8 cellular contexts compared by ENCODE assay signal in genomic region chr2:97662386-97662894, GRCh38. TPM values are rescaled to one million over a fixed set of nuclear protein-coding genes. Genes with fewer than 3 reads are reported as not detected.
A peak's percentile ranks its signal among the peaks of the same experiment; 100 is the strongest.
DNase-seq lines count a peak whose midpoint lies in the region; ATAC-seq and TF ChIP-seq lines count a peak whose summit lies in the region.

No MANE protein-coding gene starts in this region.

- ATAC-seq in SK-N-SH treated with all-trans-retinoic acid at 6 μM for 48 hours: no peak
- ATAC-seq in WTC11: no peak
- ATAC-seq in stimulated activated naive CD8-positive, alpha-beta T cell treated with anti-CD3 and anti-CD28 coated beads, Interleukin-15, amount 100 ng/mL, for 72 hours: no peak
- no peak for ATAC-seq in GM19035 (IDR thresholded peaks at IDR 0.05; ENCODE audit: unreplicated experiment)
- no peak for ATAC-seq in GM21515 (IDR thresholded peaks at IDR 0.05; ENCODE audit: unreplicated experiment)

- POLR2A ChIA-PET in SK-N-SH (lab: Yijun Ruan, JAX) (interaction anchor here (1.8 to 2.6 kb wide), 2 partner anchors 10 to 17 kb away, joined by 7 to 8 read pairs; partner anchors contain the start of gene COX5B), WTC11 (lab: Charles Lee) (interaction anchor here (0.7 to 2.7 kb wide), 4 partner anchors 11 to 17 kb away, joined by 3 to 23 read pairs (median 8); partner anchors contain the start of gene COX5B)

- peak overlapping the region; percentile 97 for H3K4me2 ChIP-seq in SK-N-SH

- H3K4me1 Mint-ChIP-seq in WTC11: peaks cover 26% of the 10 kb centered on the region
- H3K4me1 Mint-ChIP-seq in stimulated activated naive CD8-positive, alpha-beta T cell treated with anti-CD3 and anti-CD28 coated beads, Interleukin-15, amount 100 ng/mL, for 72 hours: peaks cover 39% of the 10 kb centered on the region

- 57% methylated on average over 12 of the region's 12 CpGs for WGBS in SK-N-SH (ENCODE audit: low lambda C conversion rate)

- peaks cover 15% of the 10 kb centered on the region for H3F3A ChIP-seq in SK-N-SH (replicated peaks; ENCODE audit: insufficient read depth)

- DNase-seq in SK-N-SH (no peak), WTC11 (ENCODE audit: low spot score) (no peak), NCI-H1048 (lab: John Stamatoyannopoulos, UW) (no peak)
- no peak for DNase-seq in stimulated activated naive CD8-positive, alpha-beta T cell treated with anti-CD3 and anti-CD28 coated beads, Interleukin-15, amount 100 ng/mL, for 72 hours

- CTCF ChIA-PET in SK-N-SH (lab: Yijun Ruan, JAX) (interaction anchor here (0.7 to 8.6 kb wide), 7 partner anchors 11 to 72 kb away, joined by 3 to 88 read pairs (median 6); partner anchors contain the start of genes ANKRD36B and COX5B), WTC11 (lab: Charles Lee) (interaction anchor here (0.9 to 5.0 kb wide), 6 partner anchors 12 to 86 kb away, joined by 6 to 99 read pairs (median 16); partner anchors contain the start of gene COX5B)

- no peaks in the 10 kb centered on the region for H3K9me3 ChIP-seq in SK-N-SH

- TF ChIP-seq RAD21 in SK-N-SH (IDR thresholded peaks at IDR 0.05; ENCODE audit: low read length): no peak

- H3K9me3 Mint-ChIP-seq in WTC11: no peaks in the 10 kb centered on the region
- H3K9me3 Mint-ChIP-seq in stimulated activated naive CD8-positive, alpha-beta T cell treated with anti-CD3 and anti-CD28 coated beads, Interleukin-15, amount 100 ng/mL, for 72 hours: no peaks in the 10 kb centered on the region

- peaks cover 3 to 24% of the 10 kb centered on the region in 2 experiments for H3K36me3 ChIP-seq in SK-N-SH (replicated peaks in 1 of 2; ENCODE audit: control insufficient read depth in 1 of 2, insufficient read depth in 2 of 2, low read length in 1 of 2)

- peak overlapping the region; percentile 93 for H3K4me3 Mint-ChIP-seq in WTC11
- peak overlapping the region; percentile 90 to 93 for H3K4me3 Mint-ChIP-seq in stimulated activated naive CD8-positive, alpha-beta T cell treated with anti-CD3 and anti-CD28 coated beads, Interleukin-15, amount 100 ng/mL, for 72 hours

- H3K9me2 ChIP-seq in SK-N-SH: no peaks in the 10 kb centered on the region

- no peak overlapping the region for H2AFZ ChIP-seq in SK-N-SH (ENCODE audit: low read depth)

- peak overlapping the region; percentile 88; the same call in 1 of the 2 replicates for H3K9ac ChIP-seq in SK-N-SH

- H3K36me3 Mint-ChIP-seq in WTC11: peaks cover 16% of the 10 kb centered on the region

- H3K79me2 ChIP-seq in SK-N-SH (ENCODE audit: insufficient read depth): peaks cover 31% of the 10 kb centered on the region

- no peak for TF ChIP-seq CTCF in SK-N-SH (IDR thresholded peaks at IDR 0.05)
- TF ChIP-seq CTCF in WTC11 (IDR thresholded peaks at IDR 0.05): no peak

- 0 out of 2 replicates have a peak, but pooled peaks cover 7% of the 10 kb centered on the region for H4K20me1 ChIP-seq in SK-N-SH (ENCODE audit: insufficient read depth)

- no peak for TF ChIP-seq EP300 in SK-N-SH (IDR thresholded peaks at IDR 0.05; ENCODE audit: borderline replicate concordance in 1 of 2, low read depth in 1 of 2, low read length in 1 of 2)

- H3K4me3 ChIP-seq in SK-N-SH (ENCODE audit: low read depth in 2 of 2, low read length in 1 of 2): peak overlapping the region; percentile 71 to 81
- H3K4me3 ChIP-seq in iPS-11a (ENCODE audit: low read depth, low read length): peak overlapping the region; percentile 84

- H3K27ac Mint-ChIP-seq in WTC11: peak overlapping the region; percentile 95
- H3K27ac Mint-ChIP-seq in stimulated activated naive CD8-positive, alpha-beta T cell treated with anti-CD3 and anti-CD28 coated beads, Interleukin-15, amount 100 ng/mL, for 72 hours: peak overlapping the region; percentile 97 to 99

- peaks cover 15% of the 10 kb centered on the region in 2 experiments; a peak in 3 of 4 replicates for H3K4me1 ChIP-seq in SK-N-SH (ENCODE audit: control insufficient read depth in 1 of 2, insufficient read depth in 2 of 2, low read depth in 1 of 2, low read length in 1 of 2)

- H3K27me3 ChIP-seq in SK-N-SH (ENCODE audit: insufficient read depth): no peaks in the 10 kb centered on the region

- peak overlapping the region; percentile 90 to 91 for H3K27ac ChIP-seq in SK-N-SH (ENCODE audit: low read depth in 2 of 2, low read length in 1 of 2)

- H3K27me3 Mint-ChIP-seq in WTC11 (ENCODE audit: low read depth): no peaks in the 10 kb centered on the region
- H3K27me3 Mint-ChIP-seq in stimulated activated naive CD8-positive, alpha-beta T cell treated with anti-CD3 and anti-CD28 coated beads, Interleukin-15, amount 100 ng/mL, for 72 hours: no peaks in the 10 kb centered on the region

TF ChIP-seq in SK-N-SH, 30 proteins besides CTCF, POLR2A, EP300 and RAD21:
- TF ChIP-seq CHD2 (IDR thresholded peaks at IDR 0.05; ENCODE audit: low read length, partially characterized antibody): no peak
- TF ChIP-seq NFIC (IDR thresholded peaks at IDR 0.05; ENCODE audit: borderline replicate concordance): no peak
- no peak for TF ChIP-seq GATA2 (CRISPR knock-in tag; IDR thresholded peaks at IDR 0.05)
- no peak for TF ChIP-seq GABPA (IDR thresholded peaks at IDR 0.05; ENCODE audit: low read depth)
- TF ChIP-seq TEAD4 (IDR thresholded peaks at IDR 0.05; ENCODE audit: borderline replicate concordance, insufficient read depth): no peak

TF ChIP-seq in SK-N-SH treated with all-trans-retinoic acid at 6 μM for 48 hours, 23 proteins besides CTCF, POLR2A, EP300 and RAD21 (continues in another document):
- no peak for TF ChIP-seq RARB (CRISPR knock-in tag; IDR thresholded peaks at IDR 0.05)
- TF ChIP-seq PPARA (CRISPR knock-in tag; IDR thresholded peaks at IDR 0.05; ENCODE audit: borderline replicate concordance): no peak
- TF ChIP-seq POU6F1 (CRISPR knock-in tag; IDR thresholded peaks at IDR 0.05; ENCODE audit: borderline replicate concordance, low read depth): no peak
- no peak for TF ChIP-seq CSDC2 (CRISPR knock-in tag; IDR thresholded peaks at IDR 0.05)
- TF ChIP-seq ISL1 (CRISPR knock-in tag; IDR thresholded peaks at IDR 0.05): no peak

TF ChIP-seq in WTC11, 78 proteins besides CTCF, POLR2A, EP300 and RAD21 (continues in another document):
- no peak for TF ChIP-seq ZNF532 (CRISPR knock-in tag; IDR thresholded peaks at IDR 0.05; ENCODE audit: borderline replicate concordance)
- no peak for TF ChIP-seq ATF6 (CRISPR knock-in tag; IDR thresholded peaks at IDR 0.05)
- TF ChIP-seq PRRX2 (CRISPR knock-in tag; IDR thresholded peaks at IDR 0.05): no peak
- no peak for TF ChIP-seq ATF1 (CRISPR knock-in tag; IDR thresholded peaks at IDR 0.05)

RNA-seq across cellular contexts. Expression of gene ACTR1B, which starts 1.4 kb away (rescaled TPM):
- 51.5 and 55.1 TPM in 2 replicates for polyA plus RNA-seq in SK-N-SH (2012; rRNA removed)
- polyA plus RNA-seq in SK-N-SH (2012; cell fraction: cytosol; rRNA removed): 21.3 and 36.6 TPM in 2 replicates
- polyA plus RNA-seq in SK-N-SH (2012; cell fraction: nucleus; rRNA removed): 120 and 133 TPM in 2 replicates
- 58.2 to 71.8 TPM (median 70.4 TPM) in 3 replicates for total RNA-seq in WTC11 (2021)

RNA-seq across cellular contexts. Expression of gene C2orf92, which starts 7.1 kb away (rescaled TPM):
- polyA plus RNA-seq in SK-N-SH (2012; rRNA removed): 3.1 and 5.6 TPM in 2 replicates
- polyA plus RNA-seq in SK-N-SH (2012; cell fraction: cytosol; rRNA removed): 0.94 and 1.3 TPM in 2 replicates
- 27.9 and 40.6 TPM in 2 replicates for polyA plus RNA-seq in SK-N-SH (2012; cell fraction: nucleus; rRNA removed)
- total RNA-seq in WTC11 (2021): 5.2 to 7.9 TPM (median 6.9 TPM) in 3 replicates

RNA-seq across cellular contexts. Expression of gene COX5B, which starts 16.6 kb away (rescaled TPM):
- polyA plus RNA-seq in SK-N-SH (2012; rRNA removed): 493 and 702 TPM in 2 replicates
- polyA plus RNA-seq in SK-N-SH (2012; cell fraction: cytosol; rRNA removed): 540 and 572 TPM in 2 replicates
- polyA plus RNA-seq in SK-N-SH (2012; cell fraction: nucleus; rRNA removed): 262 and 386 TPM in 2 replicates
- total RNA-seq in WTC11 (2021): 317 to 346 TPM (median 331 TPM) in 3 replicates

RNA-seq across cellular contexts. Expression of gene ZAP70, which starts 50.9 kb away (rescaled TPM):
- 0.05 and 0.08 TPM in 2 replicates for polyA plus RNA-seq in SK-N-SH (2012; rRNA removed)
- 0.03 TPM in 1 of 2 replicates, not detected in the other for polyA plus RNA-seq in SK-N-SH (2012; cell fraction: cytosol; rRNA removed)
- polyA plus RNA-seq in SK-N-SH (2012; cell fraction: nucleus; rRNA removed): 0.97 and 1.0 TPM in 2 replicates
- 0.61 to 0.73 TPM (median 0.64 TPM) in 3 replicates for total RNA-seq in WTC11 (2021)
